8 cellular contexts compared by ENCODE assay signal in genomic region chr22:36286096-36286957, GRCh38. TPM values are rescaled to one million over a fixed set of nuclear protein-coding genes. Genes with fewer than 3 reads are reported as not detected.
DNase-seq lines count a peak whose midpoint lies in the region; ATAC-seq, FAIRE-seq and TF ChIP-seq lines count a peak whose summit lies in the region.

No MANE protein-coding gene starts in this region.

- H3K36me3 ChIP-seq in MM.1S (replicated peaks; ENCODE audit: insufficient read depth, low read length) (peaks cover 41% of the 10 kb centered on the region), right atrium auricular region (peaks cover 90% of the 10 kb centered on the region)

- H3K9me3 ChIP-seq in MM.1S (replicated peaks; ENCODE audit: insufficient read depth, low read length) (no peaks in the 10 kb centered on the region), right atrium auricular region (no peaks in the 10 kb centered on the region)

- TF ChIP-seq CTCF in MM.1S (IDR thresholded peaks at IDR 0.05; ENCODE audit: low read length) (peak; percentile 83), right atrium auricular region (IDR thresholded peaks at IDR 0.05) (peak; percentile 58 to 91)

- H3K9me2 ChIP-seq in MM.1S (replicated peaks; ENCODE audit: insufficient read depth, low read length): no peaks in the 10 kb centered on the region

- peak; percentile 78 for FAIRE-seq in G401.6 (lab: Jason Lieb, UNC)

- peaks cover 59% of the 10 kb centered on the region for H3F3A ChIP-seq in MM.1S (ENCODE audit: insufficient read depth, low read length)

- no peak for ATAC-seq in HG02588 (IDR thresholded peaks at IDR 0.05; ENCODE audit: unreplicated experiment)
- no peak for ATAC-seq in HG02763 (IDR thresholded peaks at IDR 0.05; ENCODE audit: unreplicated experiment)

- H4K20me1 ChIP-seq in MM.1S (ENCODE audit: insufficient read depth, low read length): no peaks in the 10 kb centered on the region

- no peak overlapping the region for H3K4me3 ChIP-seq in MM.1S (ENCODE audit: low read length)
- H3K4me3 ChIP-seq in right atrium auricular region: no peak overlapping the region

- H3K4me1 ChIP-seq in MM.1S (ENCODE audit: low read length): no peaks in the 10 kb centered on the region
- H3K4me1 ChIP-seq in right atrium auricular region: peaks cover 0 to 13% of the 10 kb centered on the region in 2 donors

- no peaks in the 10 kb centered on the region for H3K27me3 ChIP-seq in MM.1S (replicated peaks; ENCODE audit: insufficient read depth, low read length)
- no peaks in the 10 kb centered on the region for H3K27me3 ChIP-seq in right atrium auricular region

- H3K27ac ChIP-seq in MM.1S (ENCODE audit: low read length) (no peak overlapping the region), right atrium auricular region (peak overlapping the region; percentile 36 to 66)

- no peak overlapping the region for H2AFZ ChIP-seq in MM.1S (ENCODE audit: low read length)

- peaks cover 33% of the 10 kb centered on the region for H3K79me2 ChIP-seq in MM.1S (ENCODE audit: low read length)

- H3K9ac ChIP-seq in MM.1S (ENCODE audit: low read length): no peak overlapping the region

- DNase-seq in MM.1S: peak; percentile 62
- DNase-seq in T-helper 1 cell: peak; percentile 30 to 68 (median 55)
- DNase-seq in amygdala (lab: John Stamatoyannopoulos, UW): peak in 52 of 56 donors; percentile 12 to 83 (median 51)
- peak; percentile 81 for DNase-seq in right atrium auricular region (ENCODE audit: low spot score)
- peak; percentile 85 for DNase-seq in retina

- H3K4me2 ChIP-seq in MM.1S (ENCODE audit: low read depth, low read length): no peak overlapping the region

RNA-seq across cellular contexts. Expression of gene APOL1, which starts 33.4 kb away (rescaled TPM):
- 10 to 100 TPM; 10.7 to 18.1 TPM for total RNA-seq in right atrium auricular region

RNA-seq across cellular contexts. Expression of gene APOL2, which starts 47.0 kb away (rescaled TPM):
- total RNA-seq in right atrium auricular region: 10 to 100 TPM; 25.4 to 25.7 TPM
